ENCODE assay signal across 1 cellular context in the genomic region with DNA sequence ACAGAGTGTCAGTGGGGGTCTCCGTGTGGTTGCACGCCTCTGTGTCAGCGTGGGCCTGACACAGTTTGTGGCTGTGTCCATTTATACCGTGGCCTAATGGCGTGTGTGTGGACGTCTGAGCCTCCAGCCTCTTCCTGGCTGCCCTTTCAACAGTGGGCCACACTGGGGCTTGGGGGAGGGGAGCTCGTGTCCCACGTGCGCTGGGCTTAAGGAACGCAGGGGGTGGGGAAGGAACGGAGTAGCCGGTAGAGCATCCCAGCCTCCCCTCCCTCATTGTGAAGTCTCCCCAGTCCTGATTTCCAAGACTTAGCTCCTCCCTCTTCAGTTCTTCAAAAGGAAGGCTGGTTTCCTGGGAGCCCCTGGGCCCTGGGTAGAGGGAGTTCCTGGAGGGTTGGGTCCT.
TF ChIP-seq lines count a peak whose summit lies in the region.

No MANE protein-coding gene starts in this region.

TF ChIP-seq in IMR-90, 13 proteins besides CTCF, POLR2A, EP300 and RAD21:
- TF ChIP-seq CHD1 (IDR thresholded peaks at IDR 0.05; ENCODE audit: low read depth, low read length) (no peak), NFE2L2 (IDR thresholded peaks at IDR 0.05; ENCODE audit: low read depth, low read length) (no peak), SMC3 (IDR thresholded peaks at IDR 0.05; ENCODE audit: low read depth, low read length) (no peak), RFX5 (IDR thresholded peaks at IDR 0.05; ENCODE audit: low read depth, low read length) (no peak), FOS (IDR thresholded peaks at IDR 0.05; ENCODE audit: low read depth, low read length) (no peak), CEBPB (IDR thresholded peaks at IDR 0.05; ENCODE audit: low read depth, low read length) (no peak)
